ENCODE assay signal across 15 cellular contexts in genomic region chr17:27657620-27658019, GRCh38. TPM values are rescaled to one million over a fixed set of nuclear protein-coding genes. Genes with fewer than 3 reads are reported as not detected.
A peak's percentile ranks its signal among the peaks of the same experiment; 100 is the strongest.
DNase-seq lines count a peak whose midpoint lies in the region; ATAC-seq and TF ChIP-seq lines count a peak whose summit lies in the region.
"Had no signal": no experiment of that assay in that cellular context is flagged by ENCODE, and none has a peak within 500 bp of the region (broad histone marks: within the 10 kb centered on the region; RNA-seq: fewer than 3 reads in every experiment).

No MANE protein-coding gene starts in this region.

- H3K4me1 Mint-ChIP-seq in WTC11 = peaks cover 5% of the 10 kb centered on the region

- no peaks in the 10 kb centered on the region for H3K4me1 ChIP-seq in osteoblast (ENCODE audit: insufficient read depth, low read length)
- H3K4me1 ChIP-seq: gastrocnemius medialis had no signal

- no peaks in the 10 kb centered on the region; the same call in 1 of the 2 replicates for H3K27me3 Mint-ChIP-seq in WTC11 (ENCODE audit: low read depth)
- H3K27me3 Mint-ChIP-seq: activated CD8-positive, alpha-beta memory T cell treated with anti-CD3 and anti-CD28 coated beads, Interleukin-2, amount 10 ng/mL, durations not matched to agents 7 days and 5 days; activated naive CD8-positive, alpha-beta T cell treated with anti-CD3 and anti-CD28 coated beads, Interleukin-2, amount 10 ng/mL, durations not matched to agents 7 days and 5 days had no signal

- no peaks in the 10 kb centered on the region for H3K36me3 ChIP-seq in osteoblast (ENCODE audit: insufficient read depth, low read length)
- H3K36me3 ChIP-seq: BLaER1, gastrocnemius medialis had no signal

- H3K9me3 ChIP-seq in osteoblast (ENCODE audit: low read depth, low read length) = no peaks in the 10 kb centered on the region
- H3K9me3 ChIP-seq: BLaER1, gastrocnemius medialis had no signal

- CTCF ChIA-PET in WTC11 (lab: Charles Lee) = interaction anchor here (0.6 to 1.4 kb wide), 7 partner anchors 19 to 350 kb away, joined by 3 to 7 read pairs (median 3); no protein-coding TSS in a partner anchor

- DNase-seq in ACHN (peak; percentile 44), WTC11 (ENCODE audit: low spot score) (peak; percentile 40), fibroblast of the aortic adventitia (ENCODE audit: low read depth) (peak; percentile 23), amniotic stem cell (lab: John Stamatoyannopoulos, UW) (no peak), HuH-7.5 (ENCODE audit: low spot score) (no peak), osteoblast (ENCODE audit: insufficient read length, low spot score, missing footprints) (no peak)
- DNase-seq: activated CD8-positive, alpha-beta memory T cell treated with anti-CD3 and anti-CD28 coated beads, Interleukin-2, amount 10 ng/mL, durations not matched to agents 7 days and 5 days; activated naive CD8-positive, alpha-beta T cell treated with anti-CD3 and anti-CD28 coated beads, Interleukin-2, amount 10 ng/mL, durations not matched to agents 7 days and 5 days; gastrocnemius medialis; natural killer cell; NCI-H2107 had no signal

- no peak for ATAC-seq in WTC11
- ATAC-seq in HG02981 (IDR thresholded peaks at IDR 0.05; ENCODE audit: unreplicated experiment) = no peak
- ATAC-seq: activated CD8-positive, alpha-beta memory T cell treated with anti-CD3 and anti-CD28 coated beads, Interleukin-2, amount 10 ng/mL, durations not matched to agents 7 days and 5 days; gastrocnemius medialis; natural killer cell had no signal

- H3K4me3 Mint-ChIP-seq in WTC11 = no peak overlapping the region
- H3K4me3 Mint-ChIP-seq: activated CD8-positive, alpha-beta memory T cell treated with anti-CD3 and anti-CD28 coated beads, Interleukin-2, amount 10 ng/mL, durations not matched to agents 7 days and 5 days; activated naive CD8-positive, alpha-beta T cell treated with anti-CD3 and anti-CD28 coated beads, Interleukin-2, amount 10 ng/mL, durations not matched to agents 7 days and 5 days; dendritic cell treated with granulocyte-macrophage colony-stimulating factor and Interleukin-4, amounts not matched to agents 40 ng/mL and 50 ng/mL, for 4 days; natural killer cell had no signal

- H3K4me3 ChIP-seq in fibroblast of the aortic adventitia (ENCODE audit: low read depth, low read length) (no peak overlapping the region), osteoblast (ENCODE audit: insufficient read depth, low read length) (no peak overlapping the region)
- H3K4me3 ChIP-seq: BLaER1, gastrocnemius medialis had no signal

- POLR2A ChIA-PET in WTC11 (lab: Charles Lee) = no interaction called here

- no peaks in the 10 kb centered on the region for H3K36me3 Mint-ChIP-seq in WTC11
- H3K36me3 Mint-ChIP-seq: activated CD8-positive, alpha-beta memory T cell treated with anti-CD3 and anti-CD28 coated beads, Interleukin-2, amount 10 ng/mL, durations not matched to agents 7 days and 5 days; activated naive CD8-positive, alpha-beta T cell treated with anti-CD3 and anti-CD28 coated beads, Interleukin-2, amount 10 ng/mL, durations not matched to agents 7 days and 5 days; natural killer cell had no signal

- H3K4me2 ChIP-seq in osteoblast (ENCODE audit: insufficient read depth, low read length) = no peak overlapping the region
- H3K4me2 ChIP-seq: BLaER1 had no signal

- H3K9me3 Mint-ChIP-seq in WTC11 = no peaks in the 10 kb centered on the region
- H3K9me3 Mint-ChIP-seq: activated naive CD8-positive, alpha-beta T cell treated with anti-CD3 and anti-CD28 coated beads, Interleukin-2, amount 10 ng/mL, durations not matched to agents 7 days and 5 days; dendritic cell treated with granulocyte-macrophage colony-stimulating factor and Interleukin-4, amounts not matched to agents 40 ng/mL and 50 ng/mL, for 4 days; natural killer cell had no signal

- TF ChIP-seq RAD21 in Ishikawa (IDR thresholded peaks at IDR 0.05; ENCODE audit: low read depth) = no peak

- H3K27ac Mint-ChIP-seq in WTC11 = no peak overlapping the region
- H3K27ac Mint-ChIP-seq: activated CD8-positive, alpha-beta memory T cell treated with anti-CD3 and anti-CD28 coated beads, Interleukin-2, amount 10 ng/mL, durations not matched to agents 7 days and 5 days; activated naive CD8-positive, alpha-beta T cell treated with anti-CD3 and anti-CD28 coated beads, Interleukin-2, amount 10 ng/mL, durations not matched to agents 7 days and 5 days; dendritic cell treated with granulocyte-macrophage colony-stimulating factor and Interleukin-4, amounts not matched to agents 40 ng/mL and 50 ng/mL, for 4 days; natural killer cell had no signal

- no peak for TF ChIP-seq EP300 in Ishikawa (IDR thresholded peaks at IDR 0.05; ENCODE audit: borderline replicate concordance)

- TF ChIP-seq CTCF in WTC11 (IDR thresholded peaks at IDR 0.05) (no peak), fibroblast of the aortic adventitia (IDR thresholded peaks at IDR 0.05; ENCODE audit: insufficient read depth, low read length) (no peak), osteoblast (IDR thresholded peaks at IDR 0.05; ENCODE audit: extremely low read depth, low read depth, low read length) (no peak)

- no peaks in the 10 kb centered on the region for H3K27me3 ChIP-seq in osteoblast (ENCODE audit: insufficient read depth, low read length)
- H3K27me3 ChIP-seq: BLaER1, gastrocnemius medialis had no signal

- no peak overlapping the region for H3K27ac ChIP-seq in osteoblast (ENCODE audit: low read depth, low read length)
- H3K27ac ChIP-seq: BLaER1, gastrocnemius medialis had no signal

- H3K79me2 ChIP-seq in osteoblast (ENCODE audit: insufficient read depth, low read length) = no peaks in the 10 kb centered on the region

- in situ Hi-C loops in ACHN (cut with HindIII; ENCODE audit: low pct_ligation_motif_present, low pct_unique_long_range_greater_than_20kb, low sequenced_read_pairs) = no loop called here

- no peaks in the 10 kb centered on the region for H4K20me1 ChIP-seq in osteoblast (ENCODE audit: insufficient read depth, low read length)
- H4K20me1 ChIP-seq: BLaER1 had no signal

- no peak overlapping the region for H2AFZ ChIP-seq in osteoblast (ENCODE audit: low read length)

TF ChIP-seq in Ishikawa, 13 proteins besides CTCF, POLR2A, EP300 and RAD21 (continues in another document):
- TF ChIP-seq EGR1 (IDR thresholded peaks at IDR 0.05) (no peak), ZBTB7A (IDR thresholded peaks at IDR 0.05; ENCODE audit: low read depth) (no peak)
- TF ChIP-seq, protein P1, sequence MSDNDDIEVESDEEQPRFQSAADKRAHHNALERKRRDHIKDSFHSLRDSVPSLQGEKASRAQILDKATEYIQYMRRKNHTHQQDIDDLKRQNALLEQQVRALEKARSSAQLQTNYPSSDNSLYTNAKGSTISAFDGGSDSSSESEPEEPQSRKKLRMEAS (IDR thresholded peaks at IDR 0.05) = peak; percentile 81

TF ChIP-seq in WTC11, 78 proteins besides CTCF, POLR2A, EP300 and RAD21:
- TF ChIP-seq, protein P1 (CRISPR knock-in tag; IDR thresholded peaks at IDR 0.05) = peak; percentile 34; the same call in 1 of the 2 replicates
- no peak for TF ChIP-seq ATF1 (CRISPR knock-in tag; IDR thresholded peaks at IDR 0.05)

RNA-seq across cellular contexts. Expression of gene LGALS9, which starts 26.6 kb away (rescaled TPM):
- total RNA-seq in WTC11 (2021) (3.3 to 5.7 TPM (median 3.7 TPM) in 3 replicates), fibroblast of the aortic adventitia (ENCODE audit: low replicate concordance) (0.90 and 5.4 TPM in 2 replicates), osteoblast (1.4 and 4.7 TPM in 2 replicates)

Comparison
In these comparisons a context has a peak if more than half of its experiments do, and no peak if none do; other contexts are left out.
1. DNase-seq: peak in ACHN (single experiment), WTC11 (single experiment) and fibroblast of the aortic adventitia (single experiment); none in amniotic stem cell (single experiment), HuH-7.5 (single experiment) and osteoblast (single experiment).